Comparison of ENCODE assay signal across 20 cellular contexts in the genomic region with DNA sequence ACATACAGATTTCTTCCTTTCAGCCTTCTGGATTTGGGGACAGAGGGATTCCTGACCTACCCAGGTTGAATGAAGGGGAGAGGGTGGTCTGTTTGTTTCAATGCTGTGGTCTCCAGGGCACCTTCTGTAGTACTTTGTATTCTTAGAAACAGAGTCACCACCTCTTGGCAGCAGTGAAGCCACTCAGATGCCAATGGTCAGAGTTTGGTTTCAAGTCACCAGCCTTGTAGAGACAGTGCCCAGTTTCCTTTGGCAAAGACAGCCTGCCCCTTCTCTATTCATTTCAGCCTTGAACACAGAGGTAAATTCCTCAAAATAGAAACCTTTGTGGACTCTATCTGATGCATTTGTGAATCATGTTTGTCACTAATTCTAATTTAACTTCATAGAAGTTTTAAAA.
DNase-seq lines count a peak whose midpoint lies in the region; ATAC-seq and TF ChIP-seq lines count a peak whose summit lies in the region.
"Had no signal": no experiment of that assay in that cellular context is flagged by ENCODE, and none has a peak within 500 bp of the region (broad histone marks: within the 10 kb centered on the region; RNA-seq: fewer than 3 reads in every experiment).

No MANE protein-coding gene starts in this region.

- no peak overlapping the region for H3K9ac ChIP-seq in smooth muscle cell (ENCODE audit: low read depth)
- H3K9ac ChIP-seq: KMS-11 had no signal

- no peak overlapping the region for H3K4me3 Mint-ChIP-seq in mesothelial cell of epicardium
- H3K4me3 Mint-ChIP-seq: CD8-positive, alpha-beta memory T cell; stimulated activated naive B cell treated with anti-CD40 and anti-IgM and Interleukin-4, amounts not matched to agents 10 μg/mL and 1 μg/mL and 100 μg/mL, for 72 hours; T-cell had no signal

- H3K36me3 ChIP-seq in smooth muscle cell (ENCODE audit: low read depth): peaks cover 6% of the 10 kb centered on the region
- no peaks in the 10 kb centered on the region for H3K36me3 ChIP-seq in ovary

- H3K4me3 ChIP-seq in smooth muscle cell (no peak overlapping the region), ovary (no peak overlapping the region)
- H3K4me3 ChIP-seq: right lobe of liver had no signal

- intact Hi-C loops in ovary (cut with DNase I): loop anchor here in 1 of 4 donors (10.0 kb wide), 1 partner anchor 483 kb away; no protein-coding TSS in a partner anchor

- no peak for TF ChIP-seq EP300 in ovary (IDR thresholded peaks at IDR 0.05)

- H4K20me1 ChIP-seq in smooth muscle cell (ENCODE audit: low read depth): peaks cover 10% of the 10 kb centered on the region

- H2AFZ ChIP-seq in smooth muscle cell (ENCODE audit: low read depth): no peak overlapping the region

- DNase-seq in M059J (ENCODE audit: low read depth) (peak; percentile 46), epithelial cell of prostate (ENCODE audit: low read depth, low spot score) (no peak), mesothelial cell of epicardium (ENCODE audit: low spot score in 2 of 2, unreplicated experiment in 2 of 2) (no peak), smooth muscle cell (lab: John Stamatoyannopoulos, UW; ENCODE audit: unreplicated experiment) (no peak), NCI-H2029 (lab: John Stamatoyannopoulos, UW) (no peak), ovary (no peak)
- no peak for DNase-seq in activated T-cell treated with anti-CD3 and anti-CD28 coated beads, Interleukin-2, amount 50 U/mL, for 48 hours
- DNase-seq: activated CD4-positive, alpha-beta T cell treated with anti-CD3 and anti-CD28 coated beads, Interleukin-2, amount 50 U/mL, for 4 hours; activated gamma-delta T cell; CD8-positive, alpha-beta memory T cell; DMS79 treated with DMSO at 0.1 percent for 48 hours; NCI-H1048; NCI-H2029 treated with DMSO at 0.1 percent for 48 hours; NCI-H510A treated with DMSO at 0.1 percent for 48 hours; right lobe of liver; stimulated activated naive B cell treated with anti-CD40 and anti-IgM and Interleukin-4, amounts not matched to agents 10 μg/mL and 1 μg/mL and 100 μg/mL, for 72 hours; T-cell; trophoblast cell had no signal

- peaks cover 26% of the 10 kb centered on the region for H3F3A ChIP-seq in smooth muscle cell (ENCODE audit: low read depth)

- peaks cover 26% of the 10 kb centered on the region for H3K4me1 Mint-ChIP-seq in mesothelial cell of epicardium
- H3K4me1 Mint-ChIP-seq: CD8-positive, alpha-beta memory T cell; T-cell had no signal

- TF ChIP-seq CTCF in mesothelial cell of epicardium (IDR thresholded peaks at IDR 0.05; ENCODE audit: unreplicated experiment): no peak
- TF ChIP-seq CTCF in smooth muscle cell (IDR thresholded peaks at IDR 0.05; ENCODE audit: borderline replicate concordance, insufficient read depth, poor library complexity, severe bottlenecking): no peak
- no peak for TF ChIP-seq CTCF in ovary (IDR thresholded peaks at IDR 0.05)

- peak overlapping the region; percentile 75 for H3K27ac Mint-ChIP-seq in mesothelial cell of epicardium
- H3K27ac Mint-ChIP-seq: CD8-positive, alpha-beta memory T cell; stimulated activated naive B cell treated with anti-CD40 and anti-IgM and Interleukin-4, amounts not matched to agents 10 μg/mL and 1 μg/mL and 100 μg/mL, for 72 hours; T-cell had no signal

- H3K9me3 Mint-ChIP-seq in mesothelial cell of epicardium: no peaks in the 10 kb centered on the region
- H3K9me3 Mint-ChIP-seq: CD8-positive, alpha-beta memory T cell; T-cell had no signal

- H3K27me3 ChIP-seq in smooth muscle cell (ENCODE audit: low read depth) (no peaks in the 10 kb centered on the region), ovary (no peaks in the 10 kb centered on the region)
- H3K27me3 ChIP-seq: right lobe of liver had no signal

- H3K27ac ChIP-seq in epithelial cell of prostate (peak overlapping the region; percentile 19), smooth muscle cell (ENCODE audit: low read depth) (peak overlapping the region; percentile 70), ovary (no peak overlapping the region)
- H3K27ac ChIP-seq: KMS-11, right lobe of liver had no signal

- H3K4me1 ChIP-seq in smooth muscle cell (ENCODE audit: low read depth) (peaks cover 7% of the 10 kb centered on the region), ovary (ENCODE audit: insufficient read depth) (peaks cover 5% of the 10 kb centered on the region)

- peaks cover 43% of the 10 kb centered on the region for H3K36me3 Mint-ChIP-seq in mesothelial cell of epicardium
- H3K36me3 Mint-ChIP-seq: T-cell had no signal

- H3K27me3 Mint-ChIP-seq in mesothelial cell of epicardium (ENCODE audit: low read depth): no peaks in the 10 kb centered on the region

- H3K4me2 ChIP-seq in smooth muscle cell: peak overlapping the region; percentile 33
- H3K4me2 ChIP-seq: KMS-11 had no signal

- H3K9me3 ChIP-seq in smooth muscle cell (replicated peaks; ENCODE audit: low read depth): no peaks in the 10 kb centered on the region
- H3K9me3 ChIP-seq in ovary: no peaks in the 10 kb centered on the region
- H3K9me3 ChIP-seq: right lobe of liver had no signal

- ATAC-seq in HG02870 (IDR thresholded peaks at IDR 0.05; ENCODE audit: unreplicated experiment): no peak
- ATAC-seq: stimulated activated naive B cell treated with anti-CD40 and anti-IgM and Interleukin-4, amounts not matched to agents 10 μg/mL and 1 μg/mL and 100 μg/mL, for 72 hours; T-cell had no signal

- TF ChIP-seq POLR2A in ovary (IDR thresholded peaks at IDR 0.05): no peak

- peaks cover 50% of the 10 kb centered on the region for H3K79me2 ChIP-seq in smooth muscle cell (ENCODE audit: low read depth)

Comparison
In these comparisons a context has a peak if more than half of its experiments do, and no peak if none do; other contexts are left out.
1. H3K27ac ChIP-seq: peak in epithelial cell of prostate (single experiment) and smooth muscle cell (single experiment); none in ovary (0 of 2).